28 cellular contexts compared by ENCODE assay signal in genomic region chr2:10215393-10215935, GRCh38.
"Had no signal": no experiment of that assay in that cellular context is flagged by ENCODE, and none has a peak within 500 bp of the region (broad histone marks: within the 10 kb centered on the region; RNA-seq: fewer than 3 reads in every experiment).

No MANE protein-coding gene starts in this region.

- H3K27me3 ChIP-seq: left lung, right lobe of liver, uterus had no signal

- H3K9me3 Mint-ChIP-seq: activated CD4-positive, alpha-beta memory T cell treated with anti-CD3 and anti-CD28 coated beads for 36 hours; activated T-helper 17 cell treated with anti-CD3 and anti-CD28 coated beads, Interleukin-2, amount 50 U/mL, for 72 hours; dendritic cell treated with granulocyte-macrophage colony-stimulating factor and Interleukin-4, amounts not matched to agents 40 ng/mL and 50 ng/mL, for 4 days; endodermal cell; natural killer cell treated with Interleukin-12 subunit alpha and Interleukin-12 subunit beta and Interleukin-15 and Interleukin-18, amount 100 ng/mL, for 72 hours; stimulated activated effector memory CD8-positive, alpha-beta T cell treated with anti-CD3 and anti-CD28 coated beads, Interleukin-12 subunit alpha, Interleukin-12 subunit beta, amount 100 ng/mL, for 72 hours; stimulated activated naive CD8-positive, alpha-beta T cell treated with anti-CD3 and anti-CD28 coated beads, Interleukin-15, Interleukin-2, amounts not matched to agents 100 ng/mL and 50 ng/mL, for 24 hours; type B pancreatic cell had no signal

- H3K9me3 ChIP-seq: esophagus muscularis mucosa, heart right ventricle, left lung, lower lobe of right lung, mucosa of descending colon, right lobe of liver, thoracic aorta, uterus had no signal

- ATAC-seq: activated T-helper 17 cell treated with anti-CD3 and anti-CD28 coated beads, Interleukin-2, amount 50 U/mL, for 72 hours; foreskin keratinocyte; heart right ventricle; left lung; lower lobe of right lung; mucosa of descending colon; natural killer cell treated with Interleukin-12 subunit alpha and Interleukin-12 subunit beta and Interleukin-15 and Interleukin-18, amount 100 ng/mL, for 72 hours; right lobe of liver; stimulated activated effector memory CD8-positive, alpha-beta T cell treated with anti-CD3 and anti-CD28 coated beads, Interleukin-12 subunit alpha, Interleukin-12 subunit beta, amount 100 ng/mL, for 72 hours had no signal

- H3K4me3 ChIP-seq: esophagus muscularis mucosa, heart right ventricle, left lung, lower lobe of right lung, mucosa of descending colon, right lobe of liver, skin epidermis, thoracic aorta, uterus had no signal

- H3K27me3 Mint-ChIP-seq: activated CD4-positive, alpha-beta memory T cell treated with anti-CD3 and anti-CD28 coated beads for 36 hours; stimulated activated naive CD8-positive, alpha-beta T cell treated with anti-CD3 and anti-CD28 coated beads, Interleukin-15, Interleukin-2, amounts not matched to agents 100 ng/mL and 50 ng/mL, for 24 hours had no signal

- H3K4me3 Mint-ChIP-seq: activated CD4-positive, alpha-beta memory T cell treated with anti-CD3 and anti-CD28 coated beads for 36 hours; activated T-helper 17 cell treated with anti-CD3 and anti-CD28 coated beads, Interleukin-2, amount 50 U/mL, for 72 hours; dendritic cell treated with granulocyte-macrophage colony-stimulating factor and Interleukin-4, amounts not matched to agents 40 ng/mL and 50 ng/mL, for 4 days; endodermal cell; natural killer cell treated with Interleukin-12 subunit alpha and Interleukin-12 subunit beta and Interleukin-15 and Interleukin-18, amount 100 ng/mL, for 72 hours; stimulated activated effector memory CD8-positive, alpha-beta T cell treated with anti-CD3 and anti-CD28 coated beads, Interleukin-12 subunit alpha, Interleukin-12 subunit beta, amount 100 ng/mL, for 72 hours; stimulated activated naive CD8-positive, alpha-beta T cell treated with anti-CD3 and anti-CD28 coated beads, Interleukin-15, Interleukin-2, amounts not matched to agents 100 ng/mL and 50 ng/mL, for 24 hours; type B pancreatic cell had no signal

- H3K36me3 Mint-ChIP-seq: activated CD4-positive, alpha-beta memory T cell treated with anti-CD3 and anti-CD28 coated beads for 36 hours; natural killer cell treated with Interleukin-12 subunit alpha and Interleukin-12 subunit beta and Interleukin-15 and Interleukin-18, amount 100 ng/mL, for 72 hours; type B pancreatic cell had no signal

- H3K27ac Mint-ChIP-seq: activated CD4-positive, alpha-beta memory T cell treated with anti-CD3 and anti-CD28 coated beads for 36 hours; activated T-helper 17 cell treated with anti-CD3 and anti-CD28 coated beads, Interleukin-2, amount 50 U/mL, for 72 hours; dendritic cell treated with granulocyte-macrophage colony-stimulating factor and Interleukin-4, amounts not matched to agents 40 ng/mL and 50 ng/mL, for 4 days; endodermal cell; natural killer cell treated with Interleukin-12 subunit alpha and Interleukin-12 subunit beta and Interleukin-15 and Interleukin-18, amount 100 ng/mL, for 72 hours; stimulated activated effector memory CD8-positive, alpha-beta T cell treated with anti-CD3 and anti-CD28 coated beads, Interleukin-12 subunit alpha, Interleukin-12 subunit beta, amount 100 ng/mL, for 72 hours; stimulated activated naive CD8-positive, alpha-beta T cell treated with anti-CD3 and anti-CD28 coated beads, Interleukin-15, Interleukin-2, amounts not matched to agents 100 ng/mL and 50 ng/mL, for 24 hours; type B pancreatic cell had no signal

- H3K36me3 ChIP-seq: esophagus muscularis mucosa, heart right ventricle, left lung, lower lobe of right lung, right lobe of liver, thoracic aorta, uterus had no signal

- DNase-seq: activated CD4-positive, alpha-beta memory T cell treated with anti-CD3 and anti-CD28 coated beads for 36 hours; activated CD4-positive, alpha-beta T cell treated with anti-CD3 and anti-CD28 coated beads for 4 hours; activated CD8-positive, alpha-beta memory T cell treated with anti-CD3 and anti-CD28 coated beads, Interleukin-2, amount 50 U/mL, for 4 hours; activated gamma-delta T cell treated with Interleukin-2 at 50 U/mL for 16 hours; activated naive CD4-positive, alpha-beta T cell treated with anti-CD3 and anti-CD28 coated beads, Interleukin-2, amount 50 U/mL, for 16 hours; activated T-cell treated with anti-CD3 and anti-CD28 coated beads, Interleukin-2, amount 50 U/mL, for 1 hour; amniotic stem cell; central memory CD4-positive, alpha-beta T cell; endodermal cell; foreskin keratinocyte; heart right ventricle; kidney glomerular epithelial cell; left lung; mucosa of descending colon; right lobe of liver; stimulated activated CD4-positive, alpha-beta T cell treated with anti-CD3 and anti-CD28 coated beads, Interleukin-12 subunit alpha, Interleukin-12 subunit beta, amount 100 ng/mL, for 4 hours; stimulated activated CD4-positive, alpha-beta T cell treated with anti-CD3 and anti-CD28 coated beads, Interleukin-4, amount 100 ng/mL, for 24 hours; uterus had no signal
